In genomic region chr20:58892932-58893224, GRCh38 we compare ENCODE assay signal across 8 cellular contexts. TPM values are rescaled to one million over a fixed set of nuclear protein-coding genes. Genes with fewer than 3 reads are reported as not detected.
A peak's percentile ranks its signal among the peaks of the same experiment; 100 is the strongest.
DNase-seq lines count a peak whose midpoint lies in the region; ATAC-seq and TF ChIP-seq lines count a peak whose summit lies in the region.

No MANE protein-coding gene starts in this region.

- H3K27me3 Mint-ChIP-seq in activated naive CD4-positive, alpha-beta T cell treated with anti-CD3 and anti-CD28 coated beads, Interleukin-2, amount 10 ng/mL, durations not matched to agents 7 days and 5 days = peaks cover 5% of the 10 kb centered on the region
- no peaks in the 10 kb centered on the region for H3K27me3 Mint-ChIP-seq in WTC11 (ENCODE audit: low read depth)

- H3K36me3 ChIP-seq in iPS DF 6.9 (ENCODE audit: control insufficient read depth, insufficient read depth, low read length) = no peaks in the 10 kb centered on the region
- H3K36me3 ChIP-seq in testis (ENCODE audit: low read depth, missing control alignments) = no peaks in the 10 kb centered on the region

- H3K4me3 ChIP-seq in iPS DF 6.9 (ENCODE audit: low read length) (peak overlapping the region; percentile 70; the same call in 1 of the 2 replicates), testis (peak overlapping the region; percentile 85 to 95)

- intact Hi-C loops in testis (cut with DNase I; ENCODE audit: low total_unique reads) = loop anchor here (5.0 kb wide), 1 partner anchor 89 kb away; the partner anchor contains the start of gene NELFCD

- H3K9me3 Mint-ChIP-seq in activated naive CD4-positive, alpha-beta T cell treated with anti-CD3 and anti-CD28 coated beads, Interleukin-2, amount 10 ng/mL, durations not matched to agents 7 days and 5 days = no peaks in the 10 kb centered on the region
- no peaks in the 10 kb centered on the region for H3K9me3 Mint-ChIP-seq in WTC11

- no peak for DNase-seq in activated naive CD4-positive, alpha-beta T cell treated with anti-CD3 and anti-CD28 coated beads, Interleukin-2, amount 10 ng/mL, durations not matched to agents 7 days and 5 days
- no peak for DNase-seq in activated naive CD4-positive, alpha-beta T cell treated with anti-CD3 and anti-CD28 coated beads, Interleukin-2, amount 50 U/mL, for 16 hours
- DNase-seq in WTC11 (ENCODE audit: low spot score) (no peak), iPS DF 6.9 (ENCODE audit: low read depth, low spot score) (no peak), testis (no peak)

- no peaks in the 10 kb centered on the region for H3K27me3 ChIP-seq in iPS DF 6.9 (ENCODE audit: control insufficient read depth, insufficient read depth, low read length)
- H3K27me3 ChIP-seq in testis = no peaks in the 10 kb centered on the region

- CTCF ChIA-PET in activated naive CD4-positive, alpha-beta T cell treated with anti-CD3 and anti-CD28 coated beads, Interleukin-2, amount 10 ng/mL, durations not matched to agents 7 days and 5 days (lab: Charles Lee) = no interaction called here
- CTCF ChIA-PET in WTC11 (lab: Charles Lee) = no interaction called here

- no peaks in the 10 kb centered on the region for H3K4me1 ChIP-seq in iPS DF 6.9 (ENCODE audit: control insufficient read depth, insufficient read depth, low read length)
- H3K4me1 ChIP-seq in testis = peaks cover 38% of the 10 kb centered on the region

- H3K4me1 Mint-ChIP-seq in activated naive CD4-positive, alpha-beta T cell treated with anti-CD3 and anti-CD28 coated beads, Interleukin-2, amount 10 ng/mL, durations not matched to agents 7 days and 5 days = peaks cover 48% of the 10 kb centered on the region
- H3K4me1 Mint-ChIP-seq in WTC11 = peaks cover 53% of the 10 kb centered on the region

- H3K9me3 ChIP-seq in iPS DF 6.9 (ENCODE audit: control insufficient read depth, insufficient read depth, low read length) (no peaks in the 10 kb centered on the region), testis (no peaks in the 10 kb centered on the region)

- TF ChIP-seq CTCF in WTC11 (IDR thresholded peaks at IDR 0.05) (no peak), testis (IDR thresholded peaks at IDR 0.05) (no peak)

- H3K27ac ChIP-seq in iPS DF 6.9 (ENCODE audit: low read length) = no peak overlapping the region
- H3K27ac ChIP-seq in testis = peak overlapping the region; percentile 99

- peaks cover 40% of the 10 kb centered on the region for H3K36me3 Mint-ChIP-seq in activated naive CD4-positive, alpha-beta T cell treated with anti-CD3 and anti-CD28 coated beads, Interleukin-2, amount 10 ng/mL, durations not matched to agents 7 days and 5 days
- peaks cover 22% of the 10 kb centered on the region for H3K36me3 Mint-ChIP-seq in WTC11

- H3K4me3 Mint-ChIP-seq in activated naive CD4-positive, alpha-beta T cell treated with anti-CD3 and anti-CD28 coated beads, Interleukin-2, amount 10 ng/mL, durations not matched to agents 7 days and 5 days = peak overlapping the region; percentile 97
- peak overlapping the region; percentile 94 for H3K4me3 Mint-ChIP-seq in WTC11

- no CpG with 5 or more reads among the region's 1 CpG for WGBS in iPS DF 6.9 (ENCODE audit: insufficient coverage, insufficient read length)
- 0 to 5% methylated on average over 1 of the region's 1 CpG for WGBS in testis, 2 donors

- ATAC-seq in WTC11 (no peak), HG02798 (IDR thresholded peaks at IDR 0.05; ENCODE audit: poor library complexity, unreplicated experiment) (no peak), esophagus mucosa (no peak), HG03520 (IDR thresholded peaks at IDR 0.05; ENCODE audit: unreplicated experiment) (no peak)

- peak overlapping the region; percentile 99 for H3K27ac Mint-ChIP-seq in activated naive CD4-positive, alpha-beta T cell treated with anti-CD3 and anti-CD28 coated beads, Interleukin-2, amount 10 ng/mL, durations not matched to agents 7 days and 5 days
- H3K27ac Mint-ChIP-seq in WTC11 = peak overlapping the region; percentile 91; the same call in 1 of the 2 replicates

- no peak for TF ChIP-seq POLR2A in testis (IDR thresholded peaks at IDR 0.05)

- POLR2A ChIA-PET in WTC11 (lab: Charles Lee) = no interaction called here

TF ChIP-seq in WTC11, 78 proteins besides CTCF, POLR2A, EP300 and RAD21:
- TF ChIP-seq IRF1 (CRISPR knock-in tag; IDR thresholded peaks at IDR 0.05) = no peak

RNA-seq across cellular contexts. Expression of gene GNAS, which starts 40.4 kb away (rescaled TPM):
- total RNA-seq in WTC11 (2021) (868 to 954 TPM (median 912 TPM) in 3 replicates), testis (100 to 1,000 TPM; 880 to 885 TPM), esophagus mucosa (361 TPM)
- 716 TPM for polyA plus RNA-seq in testis (ENCODE audit: insufficient read depth, low read depth, low replicate concordance)

RNA-seq across cellular contexts. Expression of gene GNAS-AS1, which starts 42.2 kb away (rescaled TPM):
- 12.2 to 13.4 TPM (median 12.8 TPM) in 3 replicates for total RNA-seq in WTC11 (2021)
- 1 to 10 TPM; 3.5 to 4.4 TPM for total RNA-seq in testis
- 1.1 TPM for polyA plus RNA-seq in testis (ENCODE audit: insufficient read depth, low read depth, low replicate concordance)
- total RNA-seq in esophagus mucosa = 0.64 TPM
